ENCODE assay signal across 7 cellular contexts in genomic region chr22:44975444-44976262, GRCh38. TPM values are rescaled to one million over a fixed set of nuclear protein-coding genes. Genes with fewer than 3 reads are reported as not detected.
DNase-seq lines count a peak whose midpoint lies in the region; ATAC-seq and TF ChIP-seq lines count a peak whose summit lies in the region.

No MANE protein-coding gene starts in this region.

- ATAC-seq in left colon (peak; percentile 92), HG02610 (IDR thresholded peaks at IDR 0.05; ENCODE audit: unreplicated experiment) (no peak)

- DNase-seq in GM04504 (ENCODE audit: low read depth) (peak; percentile 55), cerebellar cortex (ENCODE audit: low spot score) (peak; percentile 57), left colon (peak; percentile 60 to 89)
- DNase-seq in stimulated activated CD4-positive, alpha-beta T cell treated with anti-CD3 and anti-CD28 coated beads, Interleukin-4, amount 100 ng/mL, for 4 hours: peak; percentile 11 to 55

- H3K27ac ChIP-seq in VCaP: peak overlapping the region; percentile 80

- TF ChIP-seq CTCF in LNCAP (IDR thresholded peaks at IDR 0.05) (peak; percentile 95), VCaP (conservative IDR thresholded peaks at IDR 0.05) (peak; percentile 87)

- intact Hi-C loops in left colon (cut with DNase I, micrococcal nuclease): no loop called here

RNA-seq across cellular contexts. Expression of gene PHF21B, which starts 34.2 kb away (rescaled TPM):
- under 1 TPM in 1 of 2 donors, not detected in 1; 0.40 TPM for total RNA-seq in left colon
